In the genomic region with DNA sequence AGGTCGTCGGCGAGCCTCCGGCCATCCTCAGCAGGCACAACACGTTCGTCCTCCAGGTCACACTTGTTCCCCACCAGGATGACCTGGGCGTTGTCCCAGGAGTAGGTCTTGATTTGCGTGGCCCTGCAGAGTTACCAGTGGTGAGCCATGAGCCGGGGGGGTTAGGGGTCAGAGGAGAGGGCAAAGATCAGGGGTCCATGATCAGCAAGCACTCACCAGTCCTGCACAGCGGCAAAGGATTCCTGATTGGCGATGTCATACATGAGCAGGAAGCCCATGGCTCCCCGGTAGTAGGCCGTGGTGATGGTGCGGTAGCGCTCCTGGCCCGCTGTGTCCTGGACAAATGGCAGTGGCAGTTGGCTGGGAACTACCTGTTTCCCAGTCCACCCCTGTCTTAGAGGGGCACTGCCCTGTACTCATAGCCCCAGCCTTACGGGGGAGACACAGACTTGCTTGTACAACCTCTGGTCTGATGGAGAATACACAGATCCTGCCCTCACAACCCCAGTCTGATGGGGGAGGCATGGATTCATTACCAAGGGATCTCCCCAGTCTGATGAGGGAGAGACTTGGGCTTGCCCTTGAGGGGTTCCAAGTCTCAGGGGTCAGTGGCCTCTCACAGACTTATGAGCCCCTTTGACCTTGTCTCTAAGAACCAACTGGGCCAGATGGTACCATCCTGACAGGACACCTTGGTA, we compare ENCODE assay signal across 26 cellular contexts.
"Had no signal": no experiment of that assay in that cellular context is flagged by ENCODE, and none has a peak within 500 bp of the region (broad histone marks: within the 10 kb centered on the region; RNA-seq: fewer than 3 reads in every experiment).

No MANE protein-coding gene starts in this region.

- H3K9me3 ChIP-seq: ascending aorta, body of pancreas, MG63, Peyer's patch, SJSA1 had no signal

- H3K4me3 ChIP-seq: ascending aorta, body of pancreas, MG63, Peyer's patch, SJSA1 had no signal

- ATAC-seq: activated CD8-positive, alpha-beta memory T cell treated with anti-CD3 and anti-CD28 coated beads, Interleukin-2, amount 10 ng/mL, durations not matched to agents 7 days and 5 days; activated naive CD4-positive, alpha-beta T cell treated with anti-CD3 and anti-CD28 coated beads, Interleukin-2, amount 50 U/mL, for 72 hours; activated naive CD8-positive, alpha-beta T cell treated with anti-CD3 and anti-CD28 coated beads, Interleukin-2, amount 50 U/mL, for 24 hours; body of pancreas; T-helper 17 cell had no signal

- H3K27ac ChIP-seq: ascending aorta, body of pancreas, Peyer's patch, SJSA1 had no signal

- H3K27me3 ChIP-seq: ascending aorta, body of pancreas, MG63, Peyer's patch, SJSA1 had no signal

- H3K36me3 ChIP-seq: SJSA1 had no signal

- DNase-seq: activated B cell treated with CpG ODN at 0.5 μM for 24 hours; activated CD4-positive, alpha-beta T cell treated with anti-CD3 and anti-CD28 coated beads for 1 hour; activated CD4-positive, alpha-beta T cell treated with anti-CD3 and anti-CD28 coated beads, Interleukin-2, amount 10 ng/mL, durations not matched to agents 24 days and 14 days; activated CD4-positive, alpha-beta T cell treated with anti-CD3 and anti-CD28 coated beads, Interleukin-2, amount 50 U/mL, for 48 hours; activated CD8-positive, alpha-beta memory T cell treated with anti-CD3 and anti-CD28 coated beads, Interleukin-2, amount 10 ng/mL, durations not matched to agents 7 days and 5 days; activated effector memory CD4-positive, alpha-beta T cell treated with anti-CD3 and anti-CD28 coated beads, Interleukin-2, amount 50 U/mL, for 16 hours; activated naive CD4-positive, alpha-beta T cell treated with Interleukin-2 at 50 U/mL for 16 hours; activated naive CD8-positive, alpha-beta T cell treated with anti-CD3 and anti-CD28 coated beads, Interleukin-2, amount 50 U/mL, for 24 hours; activated T-cell treated with anti-CD3 and anti-CD28 coated beads, Interleukin-2, amount 50 U/mL, for 24 hours; amniotic stem cell; cerebellar nuclear complex; MG63; MV-4-11; NCI-H1092 treated with DMSO at 0.1 percent for 48 hours; NCI-H1436; NCI-H1694 treated with DMSO at 0.1 percent for 48 hours; NCI-H2081; NCI-H510A treated with DMSO at 0.1 percent for 48 hours; Peyer's patch; SHP77; T-helper 17 cell; T-helper 9 cell had no signal
